Comparison of ENCODE assay signal across 37 cellular contexts in the genomic region with DNA sequence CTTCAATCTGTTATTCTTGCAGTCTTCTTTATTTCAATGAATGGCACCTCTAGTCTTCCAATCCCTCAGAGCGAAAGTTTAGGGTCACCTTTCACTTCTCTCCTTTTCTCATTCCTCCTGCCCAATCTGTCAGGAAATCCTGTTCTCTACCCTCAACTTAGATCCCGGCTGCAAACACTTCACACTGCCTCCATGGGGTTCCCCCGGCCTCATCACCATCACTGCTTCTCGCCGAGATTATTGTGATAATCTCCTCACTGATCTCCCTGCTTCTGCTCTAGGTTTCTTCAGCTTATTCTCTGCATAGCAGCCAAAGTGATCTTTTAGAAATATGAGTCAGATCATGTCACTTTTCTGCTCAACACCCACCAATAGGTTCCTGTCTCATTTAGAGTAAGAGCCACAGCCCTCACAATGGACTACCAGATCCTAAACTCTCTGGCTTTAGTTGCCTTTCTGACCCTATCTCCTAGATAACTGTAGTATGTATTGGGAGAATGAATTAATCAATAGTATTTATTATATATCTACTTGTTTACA. TPM values are rescaled to one million over a fixed set of nuclear protein-coding genes. Genes with fewer than 3 reads are reported as not detected.
A peak's percentile ranks its signal among the peaks of the same experiment; 100 is the strongest.
DNase-seq lines count a peak whose midpoint lies in the region; ATAC-seq, FAIRE-seq and TF ChIP-seq lines count a peak whose summit lies in the region.
"Had no signal": no experiment of that assay in that cellular context is flagged by ENCODE, and none has a peak within 500 bp of the region (broad histone marks: within the 10 kb centered on the region; RNA-seq: fewer than 3 reads in every experiment).

No MANE protein-coding gene starts in this region.

- H3K79me1 ChIP-seq in mesendoderm (ENCODE audit: low read length), result no peaks in the 10 kb centered on the region

- peaks cover 46 to 58% (median 48%) of the 10 kb centered on the region in 3 donors for H3K4me1 Mint-ChIP-seq in IgD-negative memory B cell
- H3K4me1 Mint-ChIP-seq: stimulated activated naive CD8-positive, alpha-beta T cell treated with anti-CD3 and anti-CD28 coated beads, Interleukin-15, amount 100 ng/mL, for 72 hours had no signal

- no peaks in the 10 kb centered on the region for H3K4me1 ChIP-seq in mesendoderm (ENCODE audit: control insufficient read depth, low read depth, low read length)
- H3K4me1 ChIP-seq: adrenal gland, BE2C, body of pancreas, foreskin keratinocyte, left lung, parathyroid adenoma had no signal

- no peak for DNase-seq in D721Med (ENCODE audit: insufficient read length, low spot score)
- peak; percentile 71 for DNase-seq in mesendoderm
- DNase-seq in activated gamma-delta T cell (lab: John Stamatoyannopoulos, UW), result no peak
- DNase-seq in superior temporal gyrus (ENCODE audit: extremely low spot score), result no peak
- DNase-seq: ACHN; activated CD4-positive, alpha-beta memory T cell treated with anti-CD3 and anti-CD28 coated beads for 36 hours; activated CD4-positive, CD25-positive, alpha-beta regulatory T cell treated with anti-CD3 and anti-CD28 coated beads, Interleukin-2, amount 50 U/mL, for 72 hours; activated CD8-positive, alpha-beta memory T cell treated with anti-CD3 and anti-CD28 coated beads, Interleukin-2, amount 50 U/mL, for 4 hours; activated naive CD4-positive, alpha-beta T cell treated with anti-CD3 and anti-CD28 coated beads for 36 hours; adrenal gland; BE2C; body of pancreas; cerebellar nuclear complex; DMS79; esophagus squamous epithelium; foreskin keratinocyte; H9; islet precursor cell; left lung; NCI-H2107; NCI-H345; NCI-H69; retina; Right ventricle myocardium superior; stimulated activated naive CD8-positive, alpha-beta T cell treated with anti-CD3 and anti-CD28 coated beads, Interleukin-15, amount 100 ng/mL, for 72 hours had no signal

- H3K36me3 ChIP-seq in mesendoderm (ENCODE audit: control insufficient read depth, insufficient read depth, low read length), result no peaks in the 10 kb centered on the region
- H3K36me3 ChIP-seq: adrenal gland, BE2C, esophagus squamous epithelium, left lung had no signal

- WGBS in mesendoderm (ENCODE audit: extremely low coverage, insufficient coverage, low lambda C conversion rate), result no CpG with 5 or more reads among the region's 5 CpGs

- H3K27ac ChIP-seq in mesendoderm (ENCODE audit: low read depth, low read length), result no peak overlapping the region
- H3K27ac ChIP-seq: adrenal gland, body of pancreas, esophagus squamous epithelium, foreskin keratinocyte, left lung, parathyroid adenoma, skin epidermis had no signal

- H3K56ac ChIP-seq in mesendoderm (ENCODE audit: low read length), result no peak overlapping the region

- H3K9me3 Mint-ChIP-seq in IgD-negative memory B cell, result peaks cover 0 to 5% (median 0%) of the 10 kb centered on the region in 3 donors
- H3K9me3 Mint-ChIP-seq: activated CD4-positive, alpha-beta memory T cell treated with anti-CD3 and anti-CD28 coated beads for 36 hours; activated naive CD4-positive, alpha-beta T cell treated with anti-CD3 and anti-CD28 coated beads for 36 hours; H9; stimulated activated naive CD8-positive, alpha-beta T cell treated with anti-CD3 and anti-CD28 coated beads, Interleukin-15, amount 100 ng/mL, for 72 hours; T-helper 1 cell treated with Interleukin-12 subunit alpha and Interleukin-12 subunit beta and Interleukin-4 antibody, amounts not matched to agents 30 μg/mL and 1 μg/mL, for 36 hours had no signal

- no peak overlapping the region for H3K4ac ChIP-seq in mesendoderm (ENCODE audit: low read depth, low read length)

- H3K23ac ChIP-seq in mesendoderm (ENCODE audit: low read length), result no peak overlapping the region

- H3K79me2 ChIP-seq in mesendoderm (ENCODE audit: control insufficient read depth, insufficient read depth, low read length), result no peaks in the 10 kb centered on the region
- H3K79me2 ChIP-seq: parathyroid adenoma had no signal

- peak overlapping the region in 1 of 4 donors; percentile 14 for H3K4me3 Mint-ChIP-seq in IgD-negative memory B cell
- H3K4me3 Mint-ChIP-seq: activated CD4-positive, alpha-beta memory T cell treated with anti-CD3 and anti-CD28 coated beads for 36 hours; activated naive CD4-positive, alpha-beta T cell treated with anti-CD3 and anti-CD28 coated beads for 36 hours; H9; stimulated activated naive CD8-positive, alpha-beta T cell treated with anti-CD3 and anti-CD28 coated beads, Interleukin-15, amount 100 ng/mL, for 72 hours; T-helper 1 cell treated with Interleukin-12 subunit alpha and Interleukin-12 subunit beta and Interleukin-4 antibody, amounts not matched to agents 30 μg/mL and 1 μg/mL, for 36 hours had no signal

- no peak overlapping the region for H3K4me3 ChIP-seq in mesendoderm (ENCODE audit: low read length)
- H3K4me3 ChIP-seq: adrenal gland, body of pancreas, esophagus squamous epithelium, left lung, skin epidermis had no signal

- TF ChIP-seq CTCF in D721Med (IDR thresholded peaks at IDR 0.05; ENCODE audit: insufficient read depth, missing control alignments), result no peak

- FAIRE-seq in D721Med (lab: Jason Lieb, UNC), result peak; percentile 71
- FAIRE-seq: endometrium, G401.6, TTC549, urothelium cell line had no signal

- ATAC-seq in HG02852 (IDR thresholded peaks at IDR 0.05; ENCODE audit: unreplicated experiment), result peak; percentile 65
- ATAC-seq in HG02970 (IDR thresholded peaks at IDR 0.05; ENCODE audit: low FRiP score, unreplicated experiment), result no peak
- ATAC-seq: body of pancreas; foreskin keratinocyte; left lung; Panc1; SK-N-SH treated with all-trans-retinoic acid at 6 μM for 48 hours; stimulated activated naive CD8-positive, alpha-beta T cell treated with anti-CD3 and anti-CD28 coated beads, Interleukin-15, amount 100 ng/mL, for 72 hours had no signal

- no peaks in the 10 kb centered on the region for H3K27me3 ChIP-seq in mesendoderm (ENCODE audit: insufficient read depth, low read length, poor library complexity)
- H3K27me3 ChIP-seq: adrenal gland, BE2C, body of pancreas, esophagus squamous epithelium, foreskin keratinocyte, left lung had no signal

- no peak overlapping the region for H2BK5ac ChIP-seq in mesendoderm (ENCODE audit: low read length)

- peak overlapping the region in 2 of 3 donors; percentile 17 to 29 for H3K27ac Mint-ChIP-seq in IgD-negative memory B cell
- H3K27ac Mint-ChIP-seq: activated CD4-positive, alpha-beta memory T cell treated with anti-CD3 and anti-CD28 coated beads for 36 hours; activated naive CD4-positive, alpha-beta T cell treated with anti-CD3 and anti-CD28 coated beads for 36 hours; H9; stimulated activated naive CD8-positive, alpha-beta T cell treated with anti-CD3 and anti-CD28 coated beads, Interleukin-15, amount 100 ng/mL, for 72 hours; T-helper 1 cell treated with Interleukin-12 subunit alpha and Interleukin-12 subunit beta and Interleukin-4 antibody, amounts not matched to agents 30 μg/mL and 1 μg/mL, for 36 hours had no signal

- H3K18ac ChIP-seq in mesendoderm (ENCODE audit: low read length), result no peak overlapping the region

- no peaks in the 10 kb centered on the region for H3K27me3 Mint-ChIP-seq in IgD-negative memory B cell

- H3K4me2 ChIP-seq in mesendoderm (ENCODE audit: low read length), result no peak overlapping the region

- H2BK120ac ChIP-seq in mesendoderm (ENCODE audit: low read depth, low read length), result no peak overlapping the region

- peaks cover 2% of the 10 kb centered on the region for H3K36me3 Mint-ChIP-seq in IgD-negative memory B cell
- H3K36me3 Mint-ChIP-seq: activated CD4-positive, alpha-beta memory T cell treated with anti-CD3 and anti-CD28 coated beads for 36 hours had no signal

- H4K5ac ChIP-seq in mesendoderm (ENCODE audit: low read length), result no peak overlapping the region

- H2BK15ac ChIP-seq in mesendoderm (replicated peaks; ENCODE audit: low read depth), result no peak overlapping the region

- no peak overlapping the region for H2AK5ac ChIP-seq in mesendoderm (ENCODE audit: low read length)

- H3K9ac ChIP-seq in mesendoderm (ENCODE audit: low read length), result no peak overlapping the region
- H3K9ac ChIP-seq: parathyroid adenoma had no signal

- H4K8ac ChIP-seq in mesendoderm (ENCODE audit: low read depth, low read length), result no peak overlapping the region

RNA-seq across cellular contexts. Expression of a gene that starts 43.6 kb away (rescaled TPM):
- polyA plus RNA-seq in IgD-negative memory B cell, result 59.4 TPM
- polyA plus RNA-seq in mesendoderm (2013, experiment 1 of 2), result 9.4 TPM
- polyA plus RNA-seq in mesendoderm (2013, experiment 2 of 2), result 8.4 TPM
